ENCODE assay signal across 13 cellular contexts in the genomic region with DNA sequence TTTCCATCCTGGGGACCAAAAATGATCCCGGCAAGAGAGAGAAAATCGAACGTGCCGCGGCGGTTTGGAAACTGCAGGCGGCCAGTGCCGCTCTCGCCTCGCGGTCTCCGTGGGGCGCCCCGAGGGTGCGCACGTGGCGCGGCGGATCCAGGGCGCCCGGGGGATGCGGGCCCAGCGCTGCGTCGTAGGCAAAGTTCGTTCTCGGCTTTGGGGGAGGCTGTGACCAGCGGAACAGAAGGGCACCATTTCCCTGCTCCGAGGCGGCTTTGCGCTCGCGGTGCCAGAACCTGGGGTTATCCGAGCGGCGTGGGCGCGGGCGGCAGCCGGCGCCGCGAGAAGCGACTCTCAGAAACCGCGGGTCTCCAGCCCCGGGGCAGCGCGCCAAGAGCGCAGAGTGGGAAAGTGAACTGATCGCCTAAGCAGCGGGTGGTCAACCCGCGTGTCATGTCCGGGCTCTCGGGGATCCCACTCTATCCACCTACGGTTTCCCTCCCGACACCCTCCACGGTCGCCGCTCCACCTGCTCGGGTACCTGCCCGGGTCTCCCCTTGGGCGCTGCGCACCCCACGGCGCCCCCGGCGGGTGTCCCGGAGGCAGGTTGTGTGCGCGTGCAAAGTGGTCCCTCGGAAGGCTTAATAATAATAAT. TPM values are rescaled to one million over a fixed set of nuclear protein-coding genes. Genes with fewer than 3 reads are reported as not detected.
A peak's percentile ranks its signal among the peaks of the same experiment; 100 is the strongest.
DNase-seq lines count a peak whose midpoint lies in the region; ATAC-seq and TF ChIP-seq lines count a peak whose summit lies in the region.
"Had no signal": no experiment of that assay in that cellular context is flagged by ENCODE, and none has a peak within 500 bp of the region (broad histone marks: within the 10 kb centered on the region; RNA-seq: fewer than 3 reads in every experiment).

No MANE protein-coding gene starts in this region.

- peak overlapping the region; percentile 61 for H3K4me3 Mint-ChIP-seq in mesothelial cell of epicardium
- H3K4me3 Mint-ChIP-seq: activated CD8-positive, alpha-beta T cell treated with anti-CD3 and anti-CD28 coated beads, Interleukin-2, amount 10 ng/mL, durations not matched to agents 7 days and 5 days; activated naive CD8-positive, alpha-beta T cell treated with anti-CD3 and anti-CD28 coated beads, Interleukin-2, amount 10 ng/mL, durations not matched to agents 7 days and 5 days; T-helper 17 cell had no signal

- peak; percentile 14 for ATAC-seq in left ventricle myocardium superior
- no peak for ATAC-seq in Right ventricle myocardium inferior
- no peak for ATAC-seq in GM19452 (IDR thresholded peaks at IDR 0.05; ENCODE audit: unreplicated experiment)
- no peak for ATAC-seq in GM19023 (IDR thresholded peaks at IDR 0.05; ENCODE audit: unreplicated experiment)
- ATAC-seq: activated CD8-positive, alpha-beta T cell treated with anti-CD3 and anti-CD28 coated beads, Interleukin-2, amount 10 ng/mL, durations not matched to agents 7 days and 5 days; T-helper 17 cell had no signal

- H3K27ac ChIP-seq in coronary artery = no peak overlapping the region
- no peak overlapping the region for H3K27ac ChIP-seq in prostate gland

- peak overlapping the region; percentile 61 for H3K4me3 ChIP-seq in coronary artery
- H3K4me3 ChIP-seq in prostate gland = peak overlapping the region in 1 of 2 donors; percentile 3

- TF ChIP-seq POLR2A in prostate gland (IDR thresholded peaks at IDR 0.05) = no peak

- WGBS in prostate gland = 1% methylated on average over 60 of the region's 73 CpGs

- H3K4me1 ChIP-seq in prostate gland (replicated peaks) = peaks cover 8% of the 10 kb centered on the region

- H3K27ac Mint-ChIP-seq in mesothelial cell of epicardium = no peak overlapping the region
- H3K27ac Mint-ChIP-seq: activated CD8-positive, alpha-beta T cell treated with anti-CD3 and anti-CD28 coated beads, Interleukin-2, amount 10 ng/mL, durations not matched to agents 7 days and 5 days; activated naive CD8-positive, alpha-beta T cell treated with anti-CD3 and anti-CD28 coated beads, Interleukin-2, amount 10 ng/mL, durations not matched to agents 7 days and 5 days; T-helper 17 cell had no signal

- H3K36me3 ChIP-seq in prostate gland = no peaks in the 10 kb centered on the region

- H3K36me3 Mint-ChIP-seq in mesothelial cell of epicardium = no peaks in the 10 kb centered on the region
- H3K36me3 Mint-ChIP-seq: activated naive CD8-positive, alpha-beta T cell treated with anti-CD3 and anti-CD28 coated beads, Interleukin-2, amount 10 ng/mL, durations not matched to agents 7 days and 5 days had no signal

- H3K4me1 Mint-ChIP-seq in mesothelial cell of epicardium = peaks cover 13% of the 10 kb centered on the region

- no peaks in the 10 kb centered on the region for H3K9me3 Mint-ChIP-seq in mesothelial cell of epicardium
- H3K9me3 Mint-ChIP-seq: activated naive CD8-positive, alpha-beta T cell treated with anti-CD3 and anti-CD28 coated beads, Interleukin-2, amount 10 ng/mL, durations not matched to agents 7 days and 5 days had no signal

- intact Hi-C loops in left ventricle myocardium superior (cut with micrococcal nuclease) (no loop called here), Right ventricle myocardium inferior (cut with DNase I) (no loop called here), prostate gland (cut with DNase I) (no loop called here)

- TF ChIP-seq CTCF in coronary artery (IDR thresholded peaks at IDR 0.05) (no peak), mesothelial cell of epicardium (IDR thresholded peaks at IDR 0.05; ENCODE audit: unreplicated experiment) (no peak), prostate gland (IDR thresholded peaks at IDR 0.05) (no peak)

- no peaks in the 10 kb centered on the region for H3K9me3 ChIP-seq in prostate gland

- H3K27me3 ChIP-seq in prostate gland (replicated peaks; ENCODE audit: insufficient read depth) = peaks cover 15% of the 10 kb centered on the region

- peaks cover 100% of the 10 kb centered on the region for H3K27me3 Mint-ChIP-seq in mesothelial cell of epicardium (ENCODE audit: low read depth)

- DNase-seq in left ventricle myocardium superior (no peak), Right ventricle myocardium inferior (ENCODE audit: missing footprints) (no peak), coronary artery (ENCODE audit: low spot score) (no peak), mesothelial cell of epicardium (ENCODE audit: low spot score in 2 of 2, unreplicated experiment in 2 of 2) (no peak), prostate gland (ENCODE audit: low spot score) (no peak), ureter (ENCODE audit: low spot score) (no peak)
- DNase-seq: activated CD8-positive, alpha-beta T cell treated with anti-CD3 and anti-CD28 coated beads, Interleukin-2, amount 10 ng/mL, durations not matched to agents 7 days and 5 days; activated naive CD8-positive, alpha-beta T cell treated with anti-CD3 and anti-CD28 coated beads, Interleukin-2, amount 10 ng/mL, durations not matched to agents 7 days and 5 days; NCI-H1436 treated with DMSO at 0.1 percent for 48 hours; T-helper 17 cell had no signal

RNA-seq across cellular contexts. Expression of a gene that starts 1.1 kb away (rescaled TPM):
- total RNA-seq in left ventricle myocardium superior = 4.6 TPM
- total RNA-seq in Right ventricle myocardium inferior = 2.9 TPM
- 0.14 to 0.22 TPM (median 0.16 TPM) in 3 replicates for total RNA-seq in mesothelial cell of epicardium
- under 1 TPM in 1 of 2 donors, not detected in 1; 0.32 TPM for total RNA-seq in prostate gland
- total RNA-seq in ureter = 0.16 TPM
- total RNA-seq: HT-29 had no signal
